In the genomic region with DNA sequence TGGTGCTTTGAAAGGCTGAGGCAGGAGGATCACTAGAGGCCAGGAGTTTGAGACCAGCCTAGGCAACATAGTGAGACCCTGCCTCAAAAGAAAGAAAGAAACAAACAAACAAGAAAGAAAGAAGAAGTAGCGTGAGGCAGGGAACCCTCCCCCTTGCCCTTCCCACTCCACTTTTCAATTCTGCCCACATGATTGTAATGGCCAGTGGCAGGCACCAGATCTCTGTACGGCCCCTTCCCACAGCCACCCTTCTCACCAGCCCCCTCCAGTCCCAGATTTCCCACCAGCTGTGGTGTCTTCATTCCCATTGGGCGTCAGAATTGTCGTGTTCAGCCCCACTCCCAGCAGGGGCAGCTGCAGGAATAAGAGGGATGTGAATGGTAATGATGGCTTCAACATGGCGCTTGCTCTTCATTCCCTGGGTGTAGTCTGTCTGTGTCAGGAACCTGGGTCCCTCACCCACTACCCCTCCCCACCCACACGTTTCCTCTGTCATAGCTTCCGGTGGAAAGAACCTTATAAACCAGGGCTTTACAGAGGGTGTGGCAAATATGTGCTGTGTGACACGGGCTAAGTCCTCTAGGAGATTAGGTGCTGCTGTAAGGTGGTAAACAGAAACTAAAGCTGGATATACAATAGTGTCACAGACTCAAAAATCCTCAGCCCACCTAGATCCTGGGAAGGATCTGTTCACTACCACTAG, we compare ENCODE assay signal across 9 cellular contexts. TPM values are rescaled to one million over a fixed set of nuclear protein-coding genes. Genes with fewer than 3 reads are reported as not detected.
DNase-seq lines count a peak whose midpoint lies in the region; ATAC-seq, FAIRE-seq and TF ChIP-seq lines count a peak whose summit lies in the region.
"Had no signal": no experiment of that assay in that cellular context is flagged by ENCODE, and none has a peak within 500 bp of the region (broad histone marks: within the 10 kb centered on the region; RNA-seq: fewer than 3 reads in every experiment).

A gene (minus strand): TSS at position 437 of the 703 bp plus-strand sequence. CDS start 38 bp downstream, at position 399.

- no peaks in the 10 kb centered on the region for H3K27me3 ChIP-seq in bronchial epithelial cell (ENCODE audit: control insufficient read depth, insufficient read depth, low read length)

- TF ChIP-seq CTCF in bronchial epithelial cell (IDR thresholded peaks at IDR 0.05; ENCODE audit: insufficient read depth, low read length, severe bottlenecking) (no peak), glutamatergic neuron (IDR thresholded peaks at IDR 0.05; ENCODE audit: partially characterized antibody, unreplicated experiment) (no peak)

- H3K36me3 ChIP-seq in bronchial epithelial cell (ENCODE audit: control insufficient read depth, insufficient read depth, low read length): no peaks in the 10 kb centered on the region
- H3K36me3 ChIP-seq: pancreas had no signal

- H3K27ac Mint-ChIP-seq in glutamatergic neuron (ENCODE audit: unreplicated experiment): no peak within 1 kb of the TSS

- peaks cover 2% of the 10 kb centered on the region for H3K27me3 Mint-ChIP-seq in glutamatergic neuron (ENCODE audit: unreplicated experiment)

- H3K4me3 Mint-ChIP-seq in glutamatergic neuron (ENCODE audit: unreplicated experiment): no peak within 1 kb of the TSS

- no peaks in the 10 kb centered on the region for H3K36me3 Mint-ChIP-seq in glutamatergic neuron (ENCODE audit: unreplicated experiment)

- peaks cover 12% of the 10 kb centered on the region for H3K4me1 Mint-ChIP-seq in glutamatergic neuron (ENCODE audit: low read depth, unreplicated experiment)

- ATAC-seq in GM18870 (IDR thresholded peaks at IDR 0.05; ENCODE audit: unreplicated experiment) (peak; percentile 80), HG03060 (IDR thresholded peaks at IDR 0.05; ENCODE audit: low read depth, unreplicated experiment) (peak; percentile 85)

- FAIRE-seq in bronchial epithelial cell (lab: Jason Lieb, UNC): no peak
- FAIRE-seq: pancreas had no signal

- H3K9me3 Mint-ChIP-seq in glutamatergic neuron (ENCODE audit: unreplicated experiment): peaks cover 2% of the 10 kb centered on the region

- H3K4me3 ChIP-seq in bronchial epithelial cell (ENCODE audit: low read depth, low read length): no peak within 1 kb of the TSS
- H3K4me3 ChIP-seq: pancreas had no signal

- DNase-seq in T-helper 2 cell (peak; percentile 32 to 95 (median 72)), bronchial epithelial cell (ENCODE audit: low read depth) (peak; percentile 18), globus pallidus (ENCODE audit: low spot score) (no peak), amniotic stem cell (lab: John Stamatoyannopoulos, UW) (no peak), glutamatergic neuron (no peak)
- peak; percentile 65 for DNase-seq in stimulated activated CD8-positive, alpha-beta memory T cell treated with anti-CD3 and anti-CD28 coated beads, Interleukin-12 subunit alpha, Interleukin-12 subunit beta, amount 100 ng/mL, for 4 hours (ENCODE audit: low read depth)
- DNase-seq: pancreas had no signal

RNA-seq across cellular contexts. Expression of the gene that starts here (rescaled TPM):
- 0.26 TPM in 1 of 2 replicates, not detected in the other for total RNA-seq in bronchial epithelial cell
- not detected for total RNA-seq in glutamatergic neuron (ENCODE audit: unreplicated experiment)

Comparison
In these comparisons a context has a peak if more than half of its experiments do, and no peak if none do; other contexts are left out.
1. Peak in DNase-seq in bronchial epithelial cell; RNA of the gene not detected or under 1 TPM.
2. DNase-seq: peak in T-helper 2 cell (5 of 5) and stimulated activated CD8-positive, alpha-beta memory T cell treated with anti-CD3 and anti-CD28 coated beads, Interleukin-12 subunit alpha, Interleukin-12 subunit beta, amount 100 ng/mL, for 4 hours (single experiment); none in globus pallidus (single experiment), amniotic stem cell (single experiment) and glutamatergic neuron (single experiment).